8 cellular contexts compared by ENCODE assay signal in genomic region chrX:84339507-84340364, GRCh38.
DNase-seq lines count a peak whose midpoint lies in the region; ATAC-seq and TF ChIP-seq lines count a peak whose summit lies in the region.

No MANE protein-coding gene starts in this region.

- H3K9me2 ChIP-seq in DOHH2 (replicated peaks; ENCODE audit: control insufficient read depth, low read length) (no peaks in the 10 kb centered on the region), MM.1S (replicated peaks; ENCODE audit: insufficient read depth, low read length) (no peaks in the 10 kb centered on the region)

- TF ChIP-seq POLR2A in lower leg skin (IDR thresholded peaks at IDR 0.05) = no peak

- H3K9me3 ChIP-seq in DOHH2 (ENCODE audit: control insufficient read depth, insufficient read depth, low read length) (no peaks in the 10 kb centered on the region), MM.1S (replicated peaks; ENCODE audit: insufficient read depth, low read length) (no peaks in the 10 kb centered on the region)

- TF ChIP-seq CTCF in DOHH2 (IDR thresholded peaks at IDR 0.05; ENCODE audit: low read depth, low read length, poor library complexity, severe bottlenecking) (peak; percentile 59), MM.1S (IDR thresholded peaks at IDR 0.05; ENCODE audit: low read length) (peak; percentile 42), lower leg skin (IDR thresholded peaks at IDR 0.05) (no peak)

- peak; percentile 82 for ATAC-seq in GM21717 (IDR thresholded peaks at IDR 0.05; ENCODE audit: unreplicated experiment)

- H4K20me1 ChIP-seq in DOHH2 (ENCODE audit: control insufficient read depth, insufficient read depth, low read depth, low read length) (no peaks in the 10 kb centered on the region), MM.1S (ENCODE audit: insufficient read depth, low read length) (no peaks in the 10 kb centered on the region)

- H2AFZ ChIP-seq in MM.1S (ENCODE audit: low read length) = no peak overlapping the region

- H3K4me2 ChIP-seq in DOHH2 (ENCODE audit: low read length) = no peak overlapping the region
- no peak overlapping the region for H3K4me2 ChIP-seq in MM.1S (ENCODE audit: low read depth, low read length)

- H3K79me2 ChIP-seq in DOHH2 (ENCODE audit: control insufficient read depth, low read length) = no peaks in the 10 kb centered on the region
- no peaks in the 10 kb centered on the region for H3K79me2 ChIP-seq in MM.1S (ENCODE audit: low read length)

- no peaks in the 10 kb centered on the region for H3K27me3 ChIP-seq in DOHH2 (ENCODE audit: control insufficient read depth, low read length)
- no peaks in the 10 kb centered on the region for H3K27me3 ChIP-seq in MM.1S (replicated peaks; ENCODE audit: insufficient read depth, low read length)

- 17 to 28% methylated on average over 4 of the region's 4 CpGs for WGBS in lower leg skin, 2 donors

- intact Hi-C loops in lower leg skin (cut with DNase I; ENCODE audit: low total_unique reads) = loop anchor here (10.0 kb wide), 1 partner anchor 235 kb away; no protein-coding TSS in a partner anchor

- peak; percentile 26 for DNase-seq in MM.1S
- peak; percentile 26 for DNase-seq in amniotic epithelial cell (ENCODE audit: low read depth)
- DNase-seq in lung microvascular endothelial cell (ENCODE audit: low read depth in 2 of 2) = peak; percentile 32 to 59
- DNase-seq in lower leg skin (ENCODE audit: low spot score in 2 of 2) = no peak
- DNase-seq in DMS79 treated with DMSO at 0.1 percent for 48 hours (lab: John Stamatoyannopoulos, UW) = no peak
- no peak for DNase-seq in GF-D8 (lab: John Stamatoyannopoulos, UW)

- H3K4me3 ChIP-seq in DOHH2 (ENCODE audit: low read length) (no peak overlapping the region), MM.1S (ENCODE audit: low read length) (no peak overlapping the region), lower leg skin (ENCODE audit: low read depth, poor library complexity, severe bottlenecking) (no peak overlapping the region)

- H3K36me3 ChIP-seq in DOHH2 (ENCODE audit: control insufficient read depth, low read length) = no peaks in the 10 kb centered on the region
- no peaks in the 10 kb centered on the region for H3K36me3 ChIP-seq in MM.1S (replicated peaks; ENCODE audit: insufficient read depth, low read length)

- no peak overlapping the region for H3K9ac ChIP-seq in MM.1S (ENCODE audit: low read length)

- H3K27ac ChIP-seq in DOHH2 (ENCODE audit: low read depth, low read length) = no peak overlapping the region
- H3K27ac ChIP-seq in MM.1S (ENCODE audit: low read length) = no peak overlapping the region

- H3F3A ChIP-seq in DOHH2 (ENCODE audit: control insufficient read depth, insufficient read depth) (no peaks in the 10 kb centered on the region), MM.1S (ENCODE audit: insufficient read depth, low read length) (no peaks in the 10 kb centered on the region)

- H3K4me1 ChIP-seq in DOHH2 (ENCODE audit: control insufficient read depth, low read length) = no peaks in the 10 kb centered on the region
- H3K4me1 ChIP-seq in MM.1S (ENCODE audit: low read length) = no peaks in the 10 kb centered on the region

Comparison
In these comparisons a context has a peak if more than half of its experiments do, and no peak if none do; other contexts are left out.
1. CTCF ChIP-seq: peak in DOHH2 (single experiment) and MM.1S (single experiment); none in lower leg skin (0 of 3).
2. DNase-seq: peak in MM.1S (single experiment), amniotic epithelial cell (single experiment) and lung microvascular endothelial cell (2 of 2); none in lower leg skin (0 of 2), DMS79 treated with DMSO at 0.1 percent for 48 hours (single experiment) and GF-D8 (single experiment).